26 cellular contexts compared by ENCODE assay signal in genomic region chr4:62474802-62475201, GRCh38.
"Had no signal": no experiment of that assay in that cellular context is flagged by ENCODE, and none has a peak within 500 bp of the region (broad histone marks: within the 10 kb centered on the region; RNA-seq: fewer than 3 reads in every experiment).

No MANE protein-coding gene starts in this region.

- FAIRE-seq: astrocyte, colon, K562 had no signal

- DNase-seq: activated CD4-positive, alpha-beta memory T cell treated with anti-CD3 and anti-CD28 coated beads for 36 hours; activated CD4-positive, alpha-beta T cell treated with anti-CD3 and anti-CD28 coated beads, Interleukin-2, amount 10 ng/mL, durations not matched to agents 7 days and 5 days; activated CD4-positive, CD25-positive, alpha-beta regulatory T cell; activated CD8-positive, alpha-beta memory T cell treated with anti-CD3 and anti-CD28 coated beads for 24 hours; activated gamma-delta T cell; activated naive CD4-positive, alpha-beta T cell treated with anti-CD3 and anti-CD28 coated beads for 36 hours; activated T-cell treated with anti-CD3 and anti-CD28 coated beads for 4 hours; activated T-cell treated with anti-CD3 and anti-CD28 coated beads, Interleukin-2, amount 50 U/mL, for 48 hours; amygdala; brain microvascular endothelial cell; cerebellar nuclear complex; Karpas-422; NCI-H1105; NCI-H1436; NCI-H187 treated with DMSO at 0.1 percent for 48 hours; NCI-H2171; NCI-H2227 treated with DMSO at 0.1 percent for 48 hours; NCI-H446 treated with DMSO at 0.1 percent for 48 hours; NCI-H526 treated with DMSO at 0.1 percent for 48 hours; NCI-H82; PC-9; SIG-M5; T-helper 1 cell had no signal
